Comparison of ENCODE assay signal across 8 cellular contexts in the genomic region with DNA sequence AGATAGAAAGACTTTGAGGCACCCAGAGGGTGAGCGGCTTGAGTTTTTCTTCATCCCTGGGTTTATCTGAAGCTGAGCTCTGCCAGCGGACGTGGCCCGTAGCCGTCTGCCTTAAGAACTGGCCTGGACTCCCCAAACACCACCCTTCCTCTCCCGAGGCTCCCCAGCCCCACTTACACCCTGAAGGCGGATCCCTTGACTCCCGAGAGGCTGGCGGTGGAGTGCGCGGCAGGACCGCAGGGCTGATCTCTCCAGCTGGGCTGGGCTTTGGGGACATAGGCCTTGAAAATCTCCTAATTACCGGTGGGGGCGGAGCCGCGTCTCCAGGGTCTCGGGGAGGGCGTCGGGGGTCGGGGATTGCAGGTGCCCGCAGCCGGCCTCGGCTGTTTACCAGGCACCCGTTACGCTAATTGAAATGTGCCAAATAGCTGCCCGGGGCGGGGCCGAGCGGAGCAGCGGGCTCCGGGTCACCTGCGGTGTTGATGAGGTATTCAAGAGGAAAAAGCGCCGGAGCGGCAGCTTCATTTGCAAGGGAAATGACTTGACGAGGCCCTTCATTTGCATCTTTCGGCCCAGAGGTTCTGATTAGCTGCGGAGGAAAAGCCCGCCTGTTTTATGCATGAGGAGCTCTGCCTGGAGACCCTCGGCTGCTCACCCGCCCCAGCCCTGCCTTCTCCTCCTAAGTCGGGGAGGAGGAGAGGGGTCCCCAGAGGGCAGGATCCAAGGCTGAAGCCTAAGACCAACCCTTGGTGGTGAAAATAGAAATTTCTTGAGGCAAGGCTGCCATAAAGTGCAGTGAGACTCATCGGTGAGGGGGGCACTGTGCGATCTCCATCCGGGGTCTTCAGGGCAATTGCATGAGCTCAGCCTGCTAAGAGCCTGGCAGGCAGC.
DNase-seq lines count a peak whose midpoint lies in the region; ATAC-seq and TF ChIP-seq lines count a peak whose summit lies in the region.

No MANE protein-coding gene starts in this region.

- H3K27ac ChIP-seq in psoas muscle (no peak overlapping the region), tibial artery (no peak overlapping the region)

- H3K27me3 ChIP-seq in psoas muscle (ENCODE audit: insufficient read depth in 3 of 3, low read length in 2 of 3): peaks cover 0 to 55% (median 11%) of the 10 kb centered on the region in 3 donors
- peaks cover 0 to 62% of the 10 kb centered on the region in 2 donors for H3K27me3 ChIP-seq in tibial artery

- H3K4me1 ChIP-seq in psoas muscle: peaks cover 7% of the 10 kb centered on the region
- H3K4me1 ChIP-seq in tibial artery: peaks cover 0 to 14% (median 9%) of the 10 kb centered on the region in 4 donors

- intact Hi-C loops in psoas muscle (cut with DNase I): no loop called here
- intact Hi-C loops in lower leg skin (cut with DNase I; ENCODE audit: low total_unique reads): no loop called here
- intact Hi-C loops in tibial artery (cut with DNase I; ENCODE audit: low total_unique reads): no loop called here

- TF ChIP-seq CTCF in epithelial cell of esophagus (IDR thresholded peaks at IDR 0.05; ENCODE audit: insufficient read depth, low read depth, low read length, missing control alignments) (no peak), psoas muscle (IDR thresholded peaks at IDR 0.05) (no peak), lower leg skin (IDR thresholded peaks at IDR 0.05) (no peak), tibial artery (IDR thresholded peaks at IDR 0.05) (no peak)

- WGBS in psoas muscle, 3 donors: 7 to 9% (median 8%) methylated on average over 45 of the region's 45 CpGs
- WGBS in lower leg skin, 2 donors: 6 to 7% methylated on average over 45 of the region's 45 CpGs

- ATAC-seq in psoas muscle: no peak

- DNase-seq in DMS79 treated with DMSO at 0.1 percent for 48 hours (lab: John Stamatoyannopoulos, UW): peak; percentile 70
- peak; percentile 87 for DNase-seq in NCI-H2107 treated with DMSO at 0.1 percent for 48 hours (lab: John Stamatoyannopoulos, UW; ENCODE audit: unreplicated experiment)
- peak; percentile 58 to 66 for DNase-seq in activated CD4-positive, alpha-beta T cell treated with anti-CD3 and anti-CD28 coated beads, Interleukin-2, amount 50 U/mL, for 48 hours
- peak; percentile 39 for DNase-seq in epithelial cell of esophagus (ENCODE audit: low read depth)
- DNase-seq in psoas muscle: no peak
- no peak for DNase-seq in HuH-7 (ENCODE audit: low spot score)
- no peak for DNase-seq in lower leg skin (ENCODE audit: low spot score in 2 of 2)
- no peak for DNase-seq in tibial artery

- TF ChIP-seq POLR2A in lower leg skin (IDR thresholded peaks at IDR 0.05): no peak

- H3K4me3 ChIP-seq in epithelial cell of esophagus (ENCODE audit: low read length) (no peak overlapping the region), psoas muscle (peak overlapping the region; percentile 30), lower leg skin (ENCODE audit: low read depth, poor library complexity, severe bottlenecking) (no peak overlapping the region), tibial artery (no peak overlapping the region)

- H3K9me3 ChIP-seq in psoas muscle (no peaks in the 10 kb centered on the region), tibial artery (no peaks in the 10 kb centered on the region)

- H3K36me3 ChIP-seq in psoas muscle (ENCODE audit: insufficient read depth in 1 of 2, low read depth in 1 of 2) (no peaks in the 10 kb centered on the region), tibial artery (no peaks in the 10 kb centered on the region)

Comparison
In these comparisons a context has a peak if more than half of its experiments do, and no peak if none do; other contexts are left out.
1. DNase-seq: peak in DMS79 treated with DMSO at 0.1 percent for 48 hours (single experiment), NCI-H2107 treated with DMSO at 0.1 percent for 48 hours (single experiment), activated CD4-positive, alpha-beta T cell treated with anti-CD3 and anti-CD28 coated beads, Interleukin-2, amount 50 U/mL, for 48 hours (2 of 2) and epithelial cell of esophagus (single experiment); none in psoas muscle (0 of 2), HuH-7 (single experiment), lower leg skin (0 of 2) and tibial artery (0 of 2).